ENCODE assay signal across 2 cellular contexts in the genomic region with DNA sequence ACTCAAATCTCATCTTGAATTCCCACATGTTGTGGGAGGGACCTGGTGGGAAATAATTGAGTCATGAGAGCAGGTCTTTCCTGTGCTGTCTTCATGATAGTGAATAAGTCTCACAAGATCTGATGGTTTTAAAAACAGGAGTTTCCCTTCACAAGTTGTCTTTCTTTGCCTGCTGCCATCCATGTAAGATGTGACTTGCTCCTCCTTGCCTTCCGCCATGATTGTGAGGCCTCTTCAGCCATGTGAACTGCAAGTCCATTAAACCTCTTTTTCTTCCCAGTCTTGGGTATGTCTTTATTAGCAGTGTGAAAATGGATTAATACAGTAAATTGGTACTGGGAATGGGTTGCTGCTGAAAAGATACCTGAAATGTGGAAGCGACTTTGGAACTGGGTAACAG.
DNase-seq lines count a peak whose midpoint lies in the region; ATAC-seq, FAIRE-seq and TF ChIP-seq lines count a peak whose summit lies in the region.
"Not testable (repeated sequence)": the region's sequence is repeated elsewhere in the genome, so short reads cannot be mapped to it uniquely, and the experiment has no call there.

No MANE protein-coding gene starts in this region.

- H3K4me2 ChIP-seq in K562 (ENCODE audit: insufficient read depth, low read length) = not testable (repeated sequence)

- not testable (repeated sequence) for TF ChIP-seq RAD21 in K562 (CRISPR knock-in tag; conservative IDR thresholded peaks at IDR 0.05 in 1 of 2, IDR thresholded peaks at IDR 0.05 in 1 of 2)

- not testable (repeated sequence) for H4K20me1 ChIP-seq in K562 (replicated peaks; ENCODE audit: control insufficient read depth, insufficient read depth, low read length)

- H3K27me3 Mint-ChIP-seq in nephron progenitor cell (ENCODE audit: low read depth, poor library complexity) = not testable (repeated sequence)

- not testable (repeated sequence) for H3K4me3 Mint-ChIP-seq in nephron progenitor cell

- H3K36me3 ChIP-seq in K562 (ENCODE audit: control insufficient read depth, insufficient read depth, low read length) = not testable (repeated sequence)

- H3K27me3 ChIP-seq in K562 (ENCODE audit: control insufficient read depth in 2 of 2, insufficient read depth in 2 of 2, low read length in 2 of 2) = not testable (repeated sequence)

- not testable (repeated sequence) for H3K9ac ChIP-seq in K562 (ENCODE audit: insufficient read depth in 1 of 2, low read depth in 2 of 2, low read length in 2 of 2)

- not testable (repeated sequence) for H3K9me1 ChIP-seq in K562 (ENCODE audit: control insufficient read depth, insufficient read depth, low read length)

- H2AFZ ChIP-seq in K562 (ENCODE audit: low read depth, low read length) = not testable (repeated sequence)

- TF ChIP-seq CTCF in K562 (IDR thresholded peaks at IDR 0.05 in 2 of 3, conservative IDR thresholded peaks at IDR 0.05 in 1 of 3; ENCODE audit: insufficient read depth in 2 of 3, low read depth in 1 of 3, low read length in 3 of 3); nephron progenitor cell (IDR thresholded peaks at IDR 0.05): not testable (repeated sequence)

- not testable (repeated sequence) for H3K36me3 Mint-ChIP-seq in nephron progenitor cell (ENCODE audit: low read depth)

- not testable (repeated sequence) for H3K4me1 ChIP-seq in K562 (replicated peaks in 1 of 2; ENCODE audit: control insufficient read depth in 2 of 2, insufficient read depth in 2 of 2, low read length in 2 of 2)

- H3K27ac ChIP-seq in K562 (ENCODE audit: extremely low read depth, low read depth, low read length) = not testable (repeated sequence)

- not testable (repeated sequence) for H3K9me3 ChIP-seq in K562 (replicated peaks; ENCODE audit: control insufficient read depth, insufficient read depth, low read depth, low read length)

- TF ChIP-seq EP300 in K562 (IDR thresholded peaks at IDR 0.05; ENCODE audit: low read length) = not testable (repeated sequence)

- intact Hi-C loops in K562 (cut with micrococcal nuclease) = not testable (repeated sequence)

- POLR2A ChIA-PET in K562 (lab: Yijun Ruan, JAX) = not testable (repeated sequence)

- not testable (repeated sequence) for TF ChIP-seq POLR2A in K562 (conservative IDR thresholded peaks at IDR 0.05)

- WGBS in K562 (ENCODE audit: insufficient coverage, low coverage, missing lambda C conversion rate) = 6% methylated on average over 2 of the region's 2 CpGs

- CTCF ChIA-PET in K562 (lab: Yijun Ruan, JAX; ENCODE audit: low intra/inter-chr PET ratio) = not testable (repeated sequence)

- ATAC-seq in K562 = not testable (repeated sequence)

- not testable (repeated sequence) for FAIRE-seq in K562 (lab: Jason Lieb, UNC)

- not testable (repeated sequence) for H3K79me2 ChIP-seq in K562 (ENCODE audit: control insufficient read depth, insufficient read depth, low read length)

- not testable (repeated sequence) for BruUV-seq in K562 (replicated peaks; lab: Mats Ljungman, UMichigan)

- in situ Hi-C loops in K562 (cut with MboI) = not testable (repeated sequence)

- not testable (repeated sequence) for H3K4me3 ChIP-seq in K562

- DNase-seq in K562 (ENCODE audit: extremely low read depth in 1 of 4, low spot score in 3 of 4); nephron progenitor cell: not testable (repeated sequence)

- peaks cover 47% of the 10 kb centered on the region for H3K9me3 Mint-ChIP-seq in nephron progenitor cell

- peak overlapping the region; percentile 76 for H3K27ac Mint-ChIP-seq in nephron progenitor cell

- not testable (repeated sequence) for H3K4me1 Mint-ChIP-seq in nephron progenitor cell

TF ChIP-seq in K562, 482 proteins besides CTCF, POLR2A, EP300 and RAD21:
- TF ChIP-seq ZNF431 (CRISPR knock-in tag; IDR thresholded peaks at IDR 0.05) = peak; percentile 94
TF ChIP-seq in K562: peak in this region for 1; not testable (repeated sequence) for 481.
